9 cellular contexts compared by ENCODE assay signal in the genomic region with DNA sequence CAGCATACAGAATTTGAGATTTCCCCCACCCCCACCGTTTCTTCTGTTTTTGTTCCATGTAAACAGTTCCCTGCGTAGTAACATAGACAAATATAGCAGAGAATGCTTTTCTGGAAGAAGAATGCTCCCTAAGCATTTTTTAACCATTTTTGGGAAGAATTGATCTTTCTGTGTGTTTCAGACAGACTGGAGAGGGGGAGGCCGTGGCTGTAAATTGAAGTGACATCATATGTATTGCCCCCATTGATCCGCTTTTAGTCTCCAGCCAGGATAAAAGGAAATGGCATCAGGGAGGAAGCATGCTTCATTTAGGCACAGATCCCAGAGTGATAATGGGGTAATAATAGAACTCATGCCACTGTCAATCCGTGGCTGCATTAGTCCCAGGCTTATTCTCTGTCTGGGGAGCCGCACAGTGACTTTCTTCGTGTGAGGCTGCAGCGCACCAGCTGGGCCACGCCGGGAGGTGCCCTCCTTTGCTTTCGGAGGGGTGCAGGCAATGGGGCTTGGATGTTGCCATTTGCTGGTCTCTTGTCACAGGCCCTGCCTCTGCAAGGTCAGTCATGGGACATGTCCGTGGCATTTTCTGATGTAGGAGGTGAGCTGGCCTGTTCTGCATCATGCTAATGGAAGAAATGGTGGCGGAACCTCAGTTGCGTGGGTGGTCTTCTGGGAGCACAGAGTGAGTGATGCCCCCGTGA.
A peak's percentile ranks its signal among the peaks of the same experiment; 100 is the strongest.
DNase-seq lines count a peak whose midpoint lies in the region; ATAC-seq, FAIRE-seq and TF ChIP-seq lines count a peak whose summit lies in the region.
"Had no signal": no experiment of that assay in that cellular context is flagged by ENCODE, and none has a peak within 500 bp of the region (broad histone marks: within the 10 kb centered on the region; RNA-seq: fewer than 3 reads in every experiment).

No MANE protein-coding gene starts in this region.

- H3K9me3 ChIP-seq in subcutaneous abdominal adipose tissue (ENCODE audit: control insufficient read depth in 5 of 5, low read length in 5 of 5) = no peaks in the 10 kb centered on the region

- peak overlapping the region; percentile 99 for H3K27ac Mint-ChIP-seq in chondrocyte (ENCODE audit: unreplicated experiment)

- TF ChIP-seq CTCF in chondrocyte (IDR thresholded peaks at IDR 0.05) = no peak

- no peak for FAIRE-seq in GM19239 (lab: Jason Lieb, UNC)

- peaks cover 1 to 24% (median 12%) of the 10 kb centered on the region in 5 donors for H3K4me1 ChIP-seq in subcutaneous abdominal adipose tissue (ENCODE audit: control insufficient read depth in 5 of 5, insufficient read depth in 5 of 5, low read length in 5 of 5)

- peak overlapping the region; percentile 65 for H3K27ac ChIP-seq in subcutaneous abdominal adipose tissue (ENCODE audit: low read depth, low read length)
- H3K27ac ChIP-seq: KMS-11 had no signal

- peaks cover 0 to 5% (median 3%) of the 10 kb centered on the region in 5 donors for H3K36me3 ChIP-seq in subcutaneous abdominal adipose tissue (ENCODE audit: control insufficient read depth in 5 of 5, insufficient read depth in 5 of 5, low read length in 5 of 5)

- no peaks in the 10 kb centered on the region for H3K27me3 Mint-ChIP-seq in chondrocyte (ENCODE audit: low read depth)

- ATAC-seq in GM19328 (IDR thresholded peaks at IDR 0.05; ENCODE audit: unreplicated experiment) = no peak
- no peak for ATAC-seq in GM21528 (IDR thresholded peaks at IDR 0.05; ENCODE audit: low FRiP score, unreplicated experiment)
- ATAC-seq in GM18502 (IDR thresholded peaks at IDR 0.05; ENCODE audit: poor library complexity, unreplicated experiment) = no peak

- no peaks in the 10 kb centered on the region for H3K9me3 Mint-ChIP-seq in chondrocyte (ENCODE audit: low read depth)

- H3K4me1 Mint-ChIP-seq in chondrocyte (ENCODE audit: low read depth) = peaks cover 97% of the 10 kb centered on the region

- no peaks in the 10 kb centered on the region for H3K27me3 ChIP-seq in subcutaneous abdominal adipose tissue (ENCODE audit: control insufficient read depth in 5 of 5, insufficient read depth in 4 of 5, low read length in 5 of 5)

- peak; percentile 63 for DNase-seq in LHCN-M2 (ENCODE audit: low read depth)
- no peak for DNase-seq in chondrocyte (ENCODE audit: low spot score)
- DNase-seq in kidney tubule cell (ENCODE audit: low spot score) = peak; percentile 24
- no peak for DNase-seq in GM19239 (ENCODE audit: insufficient read length, low spot score)

- peak overlapping the region; percentile 51 for H3K4me3 Mint-ChIP-seq in chondrocyte (ENCODE audit: unreplicated experiment)

- H3K9ac ChIP-seq in subcutaneous abdominal adipose tissue (ENCODE audit: low read length in 5 of 5) = peak overlapping the region in 1 of 5 donors; percentile 9
- H3K9ac ChIP-seq: KMS-11 had no signal

- peak overlapping the region in 3 of 5 donors; percentile 4 to 21 (median 16) for H3K4me3 ChIP-seq in subcutaneous abdominal adipose tissue (ENCODE audit: low read depth in 1 of 5, low read length in 5 of 5)

- peaks cover 17% of the 10 kb centered on the region for H3K36me3 Mint-ChIP-seq in chondrocyte (ENCODE audit: low read depth)

Comparison
In these comparisons a context has a peak if more than half of its experiments do, and no peak if none do; other contexts are left out.
1. DNase-seq: peak in LHCN-M2 (single experiment) and kidney tubule cell (single experiment); none in chondrocyte (single experiment) and GM19239 (single experiment).